Comparison of ENCODE assay signal across 8 cellular contexts in the genomic region with DNA sequence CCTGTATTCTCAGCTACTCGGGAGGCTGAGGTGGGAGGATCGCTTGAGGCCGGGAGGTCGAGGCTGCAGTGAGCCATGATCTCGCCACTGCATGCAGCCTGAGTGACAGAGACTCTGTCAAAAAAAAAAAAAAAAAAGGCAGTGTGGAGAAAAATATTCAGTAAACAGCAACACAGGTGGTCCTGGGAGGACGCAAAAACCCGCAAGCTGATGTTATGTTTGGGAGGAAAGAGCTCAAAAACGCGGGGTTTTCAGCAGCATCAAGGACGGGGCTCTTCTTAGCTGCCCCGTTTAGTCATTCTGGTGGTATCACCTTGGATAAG. TPM values are rescaled to one million over a fixed set of nuclear protein-coding genes. Genes with fewer than 3 reads are reported as not detected.
DNase-seq lines count a peak whose midpoint lies in the region; ATAC-seq and TF ChIP-seq lines count a peak whose summit lies in the region.

No MANE protein-coding gene starts in this region.

- H3K4me1 Mint-ChIP-seq in CD14-positive monocyte (peaks cover 34% of the 10 kb centered on the region), neural progenitor cell (peaks cover 20% of the 10 kb centered on the region)
- H3K4me1 Mint-ChIP-seq in effector memory CD8-positive, alpha-beta T cell (ENCODE audit: low read depth in 2 of 2): peaks cover 22 to 35% of the 10 kb centered on the region in 2 donors

- H3K36me3 ChIP-seq in MM.1S (replicated peaks; ENCODE audit: insufficient read depth, low read length) (no peaks in the 10 kb centered on the region), neural progenitor cell (no peaks in the 10 kb centered on the region)

- H3K4me1 ChIP-seq in MM.1S (ENCODE audit: low read length): no peaks in the 10 kb centered on the region
- H3K4me1 ChIP-seq in neural progenitor cell: peaks cover 5% of the 10 kb centered on the region

- H3K4me3 ChIP-seq in MM.1S (ENCODE audit: low read length) (peak overlapping the region; percentile 74), neural progenitor cell (peak overlapping the region; percentile 80)

- no peak for ATAC-seq in effector memory CD8-positive, alpha-beta T cell (replicated peaks)
- ATAC-seq in GM19328 (IDR thresholded peaks at IDR 0.05; ENCODE audit: unreplicated experiment): no peak

- intact Hi-C loops in CD14-positive monocyte (cut with micrococcal nuclease): loop anchor here in 1 of 2 donors (2.0 kb wide), 1 partner anchor 26 kb away; a partner anchor contains a TSS

- no peaks in the 10 kb centered on the region for H4K20me1 ChIP-seq in MM.1S (ENCODE audit: insufficient read depth, low read length)
- H4K20me1 ChIP-seq in neural progenitor cell (ENCODE audit: low read depth): peaks cover 12% of the 10 kb centered on the region

- no peak for DNase-seq in CD14-positive monocyte (ENCODE audit: low spot score)
- DNase-seq in MM.1S: no peak
- no peak for DNase-seq in effector memory CD8-positive, alpha-beta T cell
- DNase-seq in neural progenitor cell (ENCODE audit: low spot score): no peak
- DNase-seq in iPS-NIHi7 (ENCODE audit: extremely low spot score): no peak
- no peak for DNase-seq in activated gamma-delta T cell (lab: John Stamatoyannopoulos, UW)
- no peak for DNase-seq in GM10248 (ENCODE audit: extremely low spot score)

- no peak for TF ChIP-seq CTCF in CD14-positive monocyte (IDR thresholded peaks at IDR 0.05)
- TF ChIP-seq CTCF in MM.1S (IDR thresholded peaks at IDR 0.05; ENCODE audit: low read length): no peak
- TF ChIP-seq CTCF in neural progenitor cell (IDR thresholded peaks at IDR 0.05): no peak
- TF ChIP-seq CTCF in GM10248 (IDR thresholded peaks at IDR 0.05; ENCODE audit: control extremely low read depth, extremely low read depth, low read depth, missing control alignments): no peak

- H3K79me2 ChIP-seq in MM.1S (ENCODE audit: low read length): no peaks in the 10 kb centered on the region; the same call in 1 of the 2 replicates
- peaks cover 12% of the 10 kb centered on the region for H3K79me2 ChIP-seq in neural progenitor cell (ENCODE audit: low read depth)

- peak overlapping the region; percentile 85 to 94 for H3K4me3 Mint-ChIP-seq in CD14-positive monocyte
- peak overlapping the region; percentile 85 for H3K4me3 Mint-ChIP-seq in effector memory CD8-positive, alpha-beta T cell
- H3K4me3 Mint-ChIP-seq in neural progenitor cell: peak overlapping the region; percentile 90

- H3K27ac Mint-ChIP-seq in CD14-positive monocyte (peak overlapping the region; percentile 61 to 99 (median 95)), neural progenitor cell (peak overlapping the region; percentile 93)
- peak overlapping the region; percentile 94 to 96 for H3K27ac Mint-ChIP-seq in effector memory CD8-positive, alpha-beta T cell

- CTCF ChIA-PET in GM10248 (lab: Yijun Ruan, JAX): interaction anchor here (0.9 to 4.6 kb wide), 9 partner anchors 8 to 121 kb away, joined by 3 to 26 read pairs (median 5); a partner anchor contains a TSS

- H3K4me2 ChIP-seq in MM.1S (ENCODE audit: low read depth, low read length) (peak overlapping the region; percentile 72), neural progenitor cell (peak overlapping the region; percentile 77)

- H3F3A ChIP-seq in MM.1S (ENCODE audit: insufficient read depth, low read length) (0 out of 2 replicates have a peak, but pooled peaks cover 9% of the 10 kb centered on the region), neural progenitor cell (ENCODE audit: low read depth) (peaks cover 21% of the 10 kb centered on the region)

- no peak overlapping the region; the same call in 1 of the 2 replicates for H3K27ac ChIP-seq in MM.1S (ENCODE audit: low read length)
- no peak overlapping the region for H3K27ac ChIP-seq in neural progenitor cell

- peaks cover 0 to 4% (median 0%) of the 10 kb centered on the region in 7 donors for H3K9me3 Mint-ChIP-seq in CD14-positive monocyte
- no peaks in the 10 kb centered on the region for H3K9me3 Mint-ChIP-seq in effector memory CD8-positive, alpha-beta T cell
- H3K9me3 Mint-ChIP-seq in neural progenitor cell: no peaks in the 10 kb centered on the region

- no peaks in the 10 kb centered on the region for H3K9me2 ChIP-seq in MM.1S (replicated peaks; ENCODE audit: insufficient read depth, low read length)

- H3K36me3 Mint-ChIP-seq in CD14-positive monocyte (peaks cover 3 to 10% of the 10 kb centered on the region in 2 donors), neural progenitor cell (peaks cover 7% of the 10 kb centered on the region)
- H3K36me3 Mint-ChIP-seq in effector memory CD8-positive, alpha-beta T cell (ENCODE audit: insufficient read depth): peaks cover 21% of the 10 kb centered on the region

- H3K9me3 ChIP-seq in MM.1S (replicated peaks; ENCODE audit: insufficient read depth, low read length): no peaks in the 10 kb centered on the region
- H3K9me3 ChIP-seq in neural progenitor cell (ENCODE audit: low read depth): no peaks in the 10 kb centered on the region

- POLR2A ChIA-PET in GM10248 (lab: Yijun Ruan, JAX): interaction anchor here (0.5 to 1.0 kb wide), 4 partner anchors 8 to 1754 kb away, joined by 4 to 10 read pairs (median 6); a partner anchor contains a TSS

- H2AFZ ChIP-seq in MM.1S (ENCODE audit: low read length) (peak overlapping the region; percentile 33), neural progenitor cell (replicated peaks) (peak overlapping the region; percentile 78)

- peaks cover 23% of the 10 kb centered on the region for H3K27me3 ChIP-seq in MM.1S (replicated peaks; ENCODE audit: insufficient read depth, low read length)
- H3K27me3 ChIP-seq in neural progenitor cell: no peaks in the 10 kb centered on the region

- peaks cover 0 to 9% (median 1%) of the 10 kb centered on the region in 3 donors for H3K27me3 Mint-ChIP-seq in CD14-positive monocyte (ENCODE audit: low read depth in 3 of 3)
- H3K27me3 Mint-ChIP-seq in effector memory CD8-positive, alpha-beta T cell: no peaks in the 10 kb centered on the region
- H3K27me3 Mint-ChIP-seq in neural progenitor cell (ENCODE audit: insufficient read depth, low read depth): peaks cover 2% of the 10 kb centered on the region

- H3K9ac ChIP-seq in MM.1S (ENCODE audit: low read length) (peak overlapping the region; percentile 28; the same call in 1 of the 2 replicates), neural progenitor cell (no peak overlapping the region)

RNA-seq across cellular contexts. Expression of a gene that starts 0.6 kb away (rescaled TPM):
- polyA plus RNA-seq in CD14-positive monocyte: 1 to 10 TPM; 1.5 to 2.4 TPM
- 3.9 and 12.5 TPM in 2 replicates for total RNA-seq in neural progenitor cell (ENCODE audit: low replicate concordance)

RNA-seq across cellular contexts. Expression of a gene that starts 15.8 kb away (rescaled TPM):
- polyA plus RNA-seq in CD14-positive monocyte: 10 to 100 TPM in 1 of 2 donors, 1 to 10 TPM in 1; 9.7 to 10.7 TPM
- 2.8 and 13.4 TPM in 2 replicates for total RNA-seq in neural progenitor cell (ENCODE audit: low replicate concordance)

RNA-seq across cellular contexts. Expression of a gene that starts 18.5 kb away (rescaled TPM):
- polyA plus RNA-seq in CD14-positive monocyte: 10 to 100 TPM; 29.4 to 31.6 TPM
- total RNA-seq in neural progenitor cell (ENCODE audit: low replicate concordance): 12.2 and 32.4 TPM in 2 replicates

RNA-seq across cellular contexts. Expression of a gene that starts 19.5 kb away (rescaled TPM):
- under 1 TPM; 0.03 to 0.07 TPM for polyA plus RNA-seq in CD14-positive monocyte
- total RNA-seq in neural progenitor cell (ENCODE audit: low replicate concordance): 0.49 and 4.5 TPM in 2 replicates

RNA-seq across cellular contexts. Expression of a gene that starts 23.0 kb away (rescaled TPM):
- 1 to 10 TPM in 1 of 2 donors, under 1 TPM in 1; 0.74 to 1.2 TPM for polyA plus RNA-seq in CD14-positive monocyte
- total RNA-seq in neural progenitor cell (ENCODE audit: low replicate concordance): 7.6 and 24.9 TPM in 2 replicates
